Comparison of ENCODE assay signal across 11 cellular contexts in the genomic region with DNA sequence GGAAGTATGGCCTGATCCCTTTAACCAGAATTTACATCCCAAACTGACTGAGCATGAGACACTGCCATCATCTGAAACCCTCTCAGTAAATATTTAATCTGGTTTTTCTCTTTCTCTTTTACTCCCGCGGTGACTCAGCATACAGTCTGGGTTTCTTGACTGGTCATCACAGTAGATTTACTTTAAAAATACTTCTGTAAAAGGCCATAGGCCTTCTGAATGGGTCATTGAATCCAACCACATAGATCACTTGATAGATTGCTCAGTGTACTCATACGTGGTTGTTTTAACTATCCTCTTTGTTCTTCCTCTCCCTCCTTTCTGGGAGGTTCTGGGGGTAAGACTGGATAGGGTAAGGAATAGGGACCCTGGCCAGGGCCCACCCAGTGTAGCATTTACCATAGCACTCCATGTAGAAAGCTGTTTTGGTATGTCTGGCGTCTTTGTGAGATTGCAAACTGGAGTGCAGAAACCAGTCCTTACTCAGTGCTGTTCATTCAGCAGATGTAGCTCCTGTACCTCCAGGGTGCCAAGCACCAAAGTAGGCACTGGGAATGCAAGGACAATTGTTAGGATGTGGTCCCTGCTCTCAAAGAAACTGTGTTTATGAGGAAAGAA.
DNase-seq lines count a peak whose midpoint lies in the region; ATAC-seq and TF ChIP-seq lines count a peak whose summit lies in the region.
"Had no signal": no experiment of that assay in that cellular context is flagged by ENCODE, and none has a peak within 500 bp of the region (broad histone marks: within the 10 kb centered on the region; RNA-seq: fewer than 3 reads in every experiment).

No MANE protein-coding gene starts in this region.

- no peaks in the 10 kb centered on the region for H4K20me1 ChIP-seq in OCI-LY7 (ENCODE audit: insufficient read depth, low read length)

- ATAC-seq in GM21576 (IDR thresholded peaks at IDR 0.05; ENCODE audit: unreplicated experiment) (peak; percentile 68), HG03520 (IDR thresholded peaks at IDR 0.05; ENCODE audit: unreplicated experiment) (peak; percentile 73), GM18519 (IDR thresholded peaks at IDR 0.05; ENCODE audit: low FRiP score, unreplicated experiment) (no peak)
- ATAC-seq: heart right ventricle had no signal

- H3K9me2 ChIP-seq in OCI-LY7 (ENCODE audit: insufficient read depth, low read length) = no peaks in the 10 kb centered on the region

- H3K36me3 ChIP-seq in BJ (ENCODE audit: control insufficient read depth, insufficient read depth, low read length) (no peaks in the 10 kb centered on the region), OCI-LY7 (ENCODE audit: insufficient read depth, low read length) (no peaks in the 10 kb centered on the region)
- H3K36me3 ChIP-seq: heart right ventricle had no signal

- no peak overlapping the region for H3K4me2 ChIP-seq in OCI-LY7 (ENCODE audit: low read length)

- POLR2A ChIA-PET in BJ (lab: Charles Lee) = no interaction called here
- POLR2A ChIA-PET in OCI-LY7 (lab: Charles Lee) = no interaction called here

- H3K4me3 ChIP-seq in BJ (ENCODE audit: low read depth, low read length) (no peak overlapping the region), fibroblast of pulmonary artery (replicated peaks; ENCODE audit: low read depth, low read length) (no peak overlapping the region), OCI-LY7 (ENCODE audit: low read depth, low read length, poor library complexity, severe bottlenecking) (no peak overlapping the region)
- H3K4me3 ChIP-seq: heart right ventricle had no signal

- H3K4me1 ChIP-seq in OCI-LY7 (ENCODE audit: insufficient read depth, low read length, poor library complexity, severe bottlenecking) = no peaks in the 10 kb centered on the region

- H2AFZ ChIP-seq in OCI-LY7 (ENCODE audit: low read length) = no peak overlapping the region

- H3K79me2 ChIP-seq in OCI-LY7 (ENCODE audit: insufficient read depth, low read depth, low read length) = no peaks in the 10 kb centered on the region

- no TSS peak for BruUV-seq in OCI-LY7 (replicated peaks; lab: Mats Ljungman, UMichigan)

- H3K27ac ChIP-seq in OCI-LY7 (ENCODE audit: low read depth, low read length, poor library complexity, severe bottlenecking) = no peak overlapping the region
- H3K27ac ChIP-seq: heart right ventricle had no signal

- CTCF ChIA-PET in BJ (lab: Yijun Ruan, JAX) (interaction anchor here (1.0 to 2.6 kb wide), 3 partner anchors 11 to 172 kb away, joined by 3 to 8 read pairs (median 3); a partner anchor contains a TSS), OCI-LY7 (lab: Charles Lee; ENCODE audit: unreplicated experiment) (no interaction called here)

- H3K9me3 ChIP-seq in OCI-LY7 (ENCODE audit: low read length) = no peaks in the 10 kb centered on the region
- H3K9me3 ChIP-seq: heart right ventricle had no signal

- no peaks in the 10 kb centered on the region for H3K27me3 ChIP-seq in BJ (ENCODE audit: control insufficient read depth, insufficient read depth, low read length)
- H3K27me3 ChIP-seq: heart right ventricle had no signal

- DNase-seq in BJ (ENCODE audit: low read depth) = peak; percentile 39
- peak; percentile 45 for DNase-seq in fibroblast of pulmonary artery (ENCODE audit: low read depth)
- no peak for DNase-seq in OCI-LY7 (ENCODE audit: low spot score)
- no peak for DNase-seq in NCI-H2196 treated with DMSO at 0.1 percent for 48 hours (lab: John Stamatoyannopoulos, UW; ENCODE audit: unreplicated experiment)
- no peak for DNase-seq in DMS 273 (lab: John Stamatoyannopoulos, UW; ENCODE audit: unreplicated experiment)
- DNase-seq: Caco-2, heart right ventricle, Karpas-422 had no signal

- intact Hi-C loops in OCI-LY7 (cut with micrococcal nuclease; ENCODE audit: unreplicated experiment) = no loop called here

- TF ChIP-seq CTCF in BJ (IDR thresholded peaks at IDR 0.05; ENCODE audit: insufficient read depth, low read depth, low read length) = no peak
- TF ChIP-seq CTCF in fibroblast of pulmonary artery (IDR thresholded peaks at IDR 0.05; ENCODE audit: low read length, missing control alignments) = no peak
- no peak for TF ChIP-seq CTCF in OCI-LY7 (conservative IDR thresholded peaks at IDR 0.05; ENCODE audit: low read length)

Comparison
In these comparisons a context has a peak if more than half of its experiments do, and no peak if none do; other contexts are left out.
1. DNase-seq: peak in BJ (single experiment) and fibroblast of pulmonary artery (single experiment); none in OCI-LY7 (single experiment), NCI-H2196 treated with DMSO at 0.1 percent for 48 hours (single experiment) and DMS 273 (single experiment).